ENCODE assay signal across 1 cellular context in the genomic region with DNA sequence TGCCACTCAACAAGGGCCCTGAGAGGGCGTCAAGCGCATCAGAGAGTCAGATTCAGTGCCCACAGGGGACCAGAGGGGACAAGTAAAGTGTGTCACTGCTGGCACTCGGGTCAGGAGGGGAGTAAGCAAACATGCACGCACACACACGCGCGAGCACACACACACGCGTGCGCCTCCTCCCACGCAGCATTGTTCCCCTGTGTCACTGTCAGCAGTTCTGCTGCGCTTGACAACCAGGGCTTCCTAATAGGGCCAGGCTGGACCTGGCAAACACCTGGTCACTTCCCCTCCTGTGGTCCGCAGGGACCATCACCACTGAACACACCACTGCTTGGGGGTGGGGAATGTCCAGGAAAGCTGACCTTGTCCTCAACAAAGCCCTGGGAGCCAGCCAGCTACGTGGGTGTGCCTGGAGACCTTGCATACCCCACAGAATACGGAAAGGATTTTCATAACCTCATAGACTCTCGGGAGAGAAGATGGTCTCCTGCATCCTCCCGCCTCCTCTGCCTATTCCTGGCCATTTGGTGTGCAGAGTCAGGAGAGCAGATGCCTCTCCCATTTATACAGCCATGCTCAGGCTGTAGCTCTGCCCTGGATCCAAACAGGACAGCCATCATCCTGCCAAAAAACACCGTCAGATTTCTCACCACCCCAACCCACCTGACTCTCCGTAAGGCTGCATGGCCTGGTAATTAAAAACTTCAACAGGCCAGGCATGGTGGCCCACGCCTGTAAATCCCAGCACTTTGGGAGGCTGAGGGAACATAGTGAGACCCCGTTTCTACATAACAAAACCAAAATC.
TF ChIP-seq lines count a peak whose summit lies in the region.

No MANE protein-coding gene starts in this region.

TF ChIP-seq in IMR-90, 13 proteins besides CTCF, POLR2A, EP300 and RAD21:
- TF ChIP-seq RCOR1 (IDR thresholded peaks at IDR 0.05; ENCODE audit: insufficient replicate concordance, low read length) (no peak), MXI1 (IDR thresholded peaks at IDR 0.05; ENCODE audit: borderline replicate concordance, low read depth, low read length) (no peak), SMC3 (IDR thresholded peaks at IDR 0.05; ENCODE audit: low read depth, low read length) (no peak), MAZ (IDR thresholded peaks at IDR 0.05; ENCODE audit: borderline replicate concordance, low read depth, low read length) (no peak), RFX5 (IDR thresholded peaks at IDR 0.05; ENCODE audit: low read depth, low read length) (no peak), NFE2L2 (IDR thresholded peaks at IDR 0.05; ENCODE audit: low read depth, low read length) (no peak), MAFK (IDR thresholded peaks at IDR 0.05; ENCODE audit: low read depth, low read length) (no peak), BHLHE40 (IDR thresholded peaks at IDR 0.05; ENCODE audit: low read depth, low read length) (no peak)
- TF ChIP-seq, protein P1, sequence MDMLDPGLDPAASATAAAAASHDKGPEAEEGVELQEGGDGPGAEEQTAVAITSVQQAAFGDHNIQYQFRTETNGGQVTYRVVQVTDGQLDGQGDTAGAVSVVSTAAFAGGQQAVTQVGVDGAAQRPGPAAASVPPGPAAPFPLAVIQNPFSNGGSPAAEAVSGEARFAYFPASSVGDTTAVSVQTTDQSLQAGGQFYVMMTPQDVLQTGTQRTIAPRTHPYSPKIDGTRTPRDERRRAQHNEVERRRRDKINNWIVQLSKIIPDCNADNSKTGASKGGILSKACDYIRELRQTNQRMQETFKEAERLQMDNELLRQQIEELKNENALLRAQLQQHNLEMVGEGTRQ (IDR thresholded peaks at IDR 0.05; ENCODE audit: low read depth, low read length) = no peak
- TF ChIP-seq, protein P2, sequence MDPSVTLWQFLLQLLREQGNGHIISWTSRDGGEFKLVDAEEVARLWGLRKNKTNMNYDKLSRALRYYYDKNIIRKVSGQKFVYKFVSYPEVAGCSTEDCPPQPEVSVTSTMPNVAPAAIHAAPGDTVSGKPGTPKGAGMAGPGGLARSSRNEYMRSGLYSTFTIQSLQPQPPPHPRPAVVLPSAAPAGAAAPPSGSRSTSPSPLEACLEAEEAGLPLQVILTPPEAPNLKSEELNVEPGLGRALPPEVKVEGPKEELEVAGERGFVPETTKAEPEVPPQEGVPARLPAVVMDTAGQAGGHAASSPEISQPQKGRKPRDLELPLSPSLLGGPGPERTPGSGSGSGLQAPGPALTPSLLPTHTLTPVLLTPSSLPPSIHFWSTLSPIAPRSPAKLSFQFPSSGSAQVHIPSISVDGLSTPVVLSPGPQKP (IDR thresholded peaks at IDR 0.05; ENCODE audit: borderline replicate concordance, low read depth, low read length) = no peak
